Comparison of ENCODE assay signal across 20 cellular contexts in genomic region chr6:30939473-30939872, GRCh38. TPM values are rescaled to one million over a fixed set of nuclear protein-coding genes. Genes with fewer than 3 reads are reported as not detected.
DNase-seq lines count a peak whose midpoint lies in the region; ATAC-seq and TF ChIP-seq lines count a peak whose summit lies in the region.
"Had no signal": no experiment of that assay in that cellular context is flagged by ENCODE, and none has a peak within 500 bp of the region (broad histone marks: within the 10 kb centered on the region; RNA-seq: fewer than 3 reads in every experiment).

No MANE protein-coding gene starts in this region.

- no peak for TF ChIP-seq EP300 in stomach (IDR thresholded peaks at IDR 0.05)

- intact Hi-C loops in stomach (cut with DNase I; ENCODE audit: low total_unique reads) = no loop called here

- H3K4me1 Mint-ChIP-seq in stimulated activated naive B cell treated with anti-CD40 and anti-IgM and Interleukin-4, amounts not matched to agents 10 μg/mL and 1 μg/mL and 100 μg/mL, for 72 hours = peaks cover 0 to 5% of the 10 kb centered on the region in 2 donors

- H3K9me3 Mint-ChIP-seq in stimulated activated naive B cell treated with anti-CD40 and anti-IgM and Interleukin-4, amounts not matched to agents 10 μg/mL and 1 μg/mL and 100 μg/mL, for 72 hours = no peaks in the 10 kb centered on the region
- H3K9me3 Mint-ChIP-seq: CD8-positive, alpha-beta T cell had no signal

- WGBS in stomach, 5 donors = 36 to 52% (median 48%) methylated on average over 3 of the region's 3 CpGs

- H3K4me3 ChIP-seq in fibroblast of mammary gland (ENCODE audit: control insufficient read depth, low read depth, low read length) = no peak overlapping the region
- H3K4me3 ChIP-seq in stomach = no peak overlapping the region
- H3K4me3 ChIP-seq: BLaER1, GM12878, SJSA1 had no signal

- ATAC-seq in GM18502 (IDR thresholded peaks at IDR 0.05; ENCODE audit: poor library complexity, unreplicated experiment) = no peak
- no peak for ATAC-seq in stimulated activated naive B cell treated with anti-CD40 and anti-IgM and Interleukin-4, amounts not matched to agents 10 μg/mL and 1 μg/mL and 100 μg/mL, for 72 hours (replicated peaks)
- ATAC-seq: CD8-positive, alpha-beta T cell; GM12878; PC-3 had no signal

- no peak overlapping the region for H3K27ac Mint-ChIP-seq in stimulated activated naive B cell treated with anti-CD40 and anti-IgM and Interleukin-4, amounts not matched to agents 10 μg/mL and 1 μg/mL and 100 μg/mL, for 72 hours
- H3K27ac Mint-ChIP-seq: CD8-positive, alpha-beta T cell had no signal

- no peak for TF ChIP-seq CTCF in RWPE1 (conservative IDR thresholded peaks at IDR 0.05; ENCODE audit: low read depth)
- TF ChIP-seq CTCF in fibroblast of mammary gland (conservative IDR thresholded peaks at IDR 0.05; ENCODE audit: control insufficient read depth, insufficient read depth, low read depth, low read length) = no peak
- TF ChIP-seq CTCF in stomach (IDR thresholded peaks at IDR 0.05) = no peak

- no peaks in the 10 kb centered on the region for H3K9me3 ChIP-seq in stomach
- H3K9me3 ChIP-seq: BLaER1, SJSA1 had no signal

- no peaks in the 10 kb centered on the region for H3K36me3 Mint-ChIP-seq in stimulated activated naive B cell treated with anti-CD40 and anti-IgM and Interleukin-4, amounts not matched to agents 10 μg/mL and 1 μg/mL and 100 μg/mL, for 72 hours
- H3K36me3 Mint-ChIP-seq: CD8-positive, alpha-beta T cell had no signal

- no peak overlapping the region for H3K4me3 Mint-ChIP-seq in stimulated activated naive B cell treated with anti-CD40 and anti-IgM and Interleukin-4, amounts not matched to agents 10 μg/mL and 1 μg/mL and 100 μg/mL, for 72 hours
- H3K4me3 Mint-ChIP-seq: CD8-positive, alpha-beta T cell had no signal

- TF ChIP-seq POLR2A in stomach (IDR thresholded peaks at IDR 0.05) = no peak

- DNase-seq in DMS 273 (lab: John Stamatoyannopoulos, UW; ENCODE audit: unreplicated experiment) = peak; percentile 14
- DNase-seq in DMS 273 treated with DMSO at 0.1 percent for 48 hours (lab: John Stamatoyannopoulos, UW) = no peak
- DNase-seq in RWPE1 (ENCODE audit: low spot score) = no peak
- peak; percentile 61 for DNase-seq in fibroblast of mammary gland (ENCODE audit: low read depth)
- peak; percentile 52 for DNase-seq in stomach
- no peak for DNase-seq in NK-92 treated with Interleukin-12 subunit alpha and Interleukin-12 subunit beta, amount 100 ng/mL, for 24 hours (lab: John Stamatoyannopoulos, UW)
- DNase-seq in stimulated activated naive B cell treated with anti-CD40 and anti-IgM and Interleukin-4, amounts not matched to agents 10 μg/mL and 1 μg/mL and 100 μg/mL, for 72 hours = no peak
- DNase-seq: CD8-positive, alpha-beta T cell; DND-41; IMR-90; Kasumi-1; NCI-H187 treated with DMSO at 0.1 percent for 48 hours; PC-3 had no signal

- POLR2A ChIA-PET in RWPE1 (lab: Yijun Ruan, JAX; ENCODE audit: low non-redundant PET) = no interaction called here

- CTCF ChIA-PET in RWPE1 (lab: Yijun Ruan, JAX) = no interaction called here

- peak overlapping the region; percentile 27; the same call in 1 of the 2 replicates for H3K27ac ChIP-seq in RWPE1
- peak overlapping the region; percentile 20 to 73 (median 46) for H3K27ac ChIP-seq in stomach
- H3K27ac ChIP-seq: 22Rv1, BLaER1, SJSA1 had no signal

- no peaks in the 10 kb centered on the region for H3K36me3 ChIP-seq in stomach
- H3K36me3 ChIP-seq: BLaER1, SJSA1 had no signal

- H3K27me3 ChIP-seq in stomach = peaks cover 0 to 35% (median 0%) of the 10 kb centered on the region in 3 donors
- H3K27me3 ChIP-seq: BLaER1, SJSA1 had no signal

- peaks cover 6 to 35% (median 30%) of the 10 kb centered on the region in 4 donors for H3K4me1 ChIP-seq in stomach
- H3K4me1 ChIP-seq: BLaER1 had no signal

- peaks cover 74 to 88% of the 10 kb centered on the region in 2 donors for H3K27me3 Mint-ChIP-seq in stimulated activated naive B cell treated with anti-CD40 and anti-IgM and Interleukin-4, amounts not matched to agents 10 μg/mL and 1 μg/mL and 100 μg/mL, for 72 hours

RNA-seq across cellular contexts. Expression of gene MUCL3, which starts 1.3 kb away (rescaled TPM):
- total RNA-seq in stomach = 100 to 1,000 TPM in 3 of 5 donors, 10 to 100 TPM in 1, under 1 TPM in 1; 0.87 to 346 (median 168) TPM
- polyA plus RNA-seq in stomach = 10 to 100 TPM; 17.5 to 83.3 (median 39.6) TPM
- total RNA-seq: CD8-positive, alpha-beta T cell; HT1080; IMR-90; SJSA1 had no signal
- polyA plus RNA-seq: AG04450, IMR-90 had no signal

RNA-seq across cellular contexts. Expression of gene SFTA2, which starts 7.5 kb away (rescaled TPM):
- 10 to 100 TPM in 1 of 5 donors, 1 to 10 TPM in 1, not detected in 3; 2.8 to 15.2 TPM for total RNA-seq in stomach
- polyA plus RNA-seq in stomach = 10 to 100 TPM; 10.2 to 94.7 (median 44.1) TPM
- total RNA-seq: CD8-positive, alpha-beta T cell; HT1080; IMR-90; PC-3; SJSA1 had no signal
- polyA plus RNA-seq: AG04450, IMR-90 had no signal

RNA-seq across cellular contexts. Expression of gene VARS2, which starts 25.4 kb away (rescaled TPM):
- total RNA-seq in stomach = 10 to 100 TPM in 4 of 5 donors, 1 to 10 TPM in 1; 1.2 to 61.6 (median 22.7) TPM
- polyA plus RNA-seq in stomach = 10 to 100 TPM; 17.9 to 21.8 (median 18.5) TPM

RNA-seq across cellular contexts. Expression of gene GTF2H4, which starts 31.5 kb away (rescaled TPM):
- total RNA-seq in stomach = 10 to 100 TPM in 2 of 5 donors, 1 to 10 TPM in 3; 3.9 to 67.4 (median 8.1) TPM
- 10 to 100 TPM; 15.3 to 29.6 (median 17.6) TPM for polyA plus RNA-seq in stomach

RNA-seq across cellular contexts. Expression of gene MUC21, which starts 44.0 kb away (rescaled TPM):
- 1 to 10 TPM in 2 of 5 donors, under 1 TPM in 2, not detected in 1; 0.18 to 4.9 (median 1.2) TPM for total RNA-seq in stomach
- polyA plus RNA-seq in stomach = 100 to 1,000 TPM in 1 of 3 donors, 1 to 10 TPM in 2; 1.2 to 131 (median 1.6) TPM
- total RNA-seq: CD8-positive, alpha-beta T cell; GM12878; HT1080; IMR-90; PC-3; SJSA1 had no signal
- polyA plus RNA-seq: AG04450, IMR-90 had no signal

Comparison
In these comparisons a context has a peak if more than half of its experiments do, and no peak if none do; other contexts are left out.
1. DNase-seq: peak in DMS 273 (single experiment), fibroblast of mammary gland (single experiment) and stomach (single experiment); none in DMS 273 treated with DMSO at 0.1 percent for 48 hours (single experiment), RWPE1 (single experiment), NK-92 treated with Interleukin-12 subunit alpha and Interleukin-12 subunit beta, amount 100 ng/mL, for 24 hours (single experiment) and stimulated activated naive B cell treated with anti-CD40 and anti-IgM and Interleukin-4, amounts not matched to agents 10 μg/mL and 1 μg/mL and 100 μg/mL, for 72 hours (single experiment).